ENCODE assay signal across 8 cellular contexts in genomic region chr1:154198756-154199562, GRCh38. TPM values are rescaled to one million over a fixed set of nuclear protein-coding genes. Genes with fewer than 3 reads are reported as not detected.
A peak's percentile ranks its signal among the peaks of the same experiment; 100 is the strongest.
DNase-seq lines count a peak whose midpoint lies in the region; ATAC-seq and TF ChIP-seq lines count a peak whose summit lies in the region.

No MANE protein-coding gene starts in this region.

- peak; percentile 61 to 73 for ATAC-seq in activated T-cell treated with anti-CD3 and anti-CD28 coated beads, Interleukin-2, amount 50 U/mL, for 4 hours
- ATAC-seq in psoas muscle = peak in 2 of 4 donors; percentile 43 to 56

- no peaks in the 10 kb centered on the region for H3K27me3 ChIP-seq in psoas muscle (ENCODE audit: insufficient read depth in 3 of 3, low read length in 2 of 3)

- TF ChIP-seq CTCF in C4-2B (conservative IDR thresholded peaks at IDR 0.05) = peak; percentile 78
- TF ChIP-seq CTCF in GM13976 (IDR thresholded peaks at IDR 0.05; ENCODE audit: borderline replicate concordance, control extremely low read depth, extremely low read depth, insufficient read depth, missing control alignments) = peak; percentile 42
- TF ChIP-seq CTCF in psoas muscle (IDR thresholded peaks at IDR 0.05) = peak; percentile 38

- DNase-seq in GM13976 (ENCODE audit: low spot score) (peak; percentile 56), NCI-H345 treated with DMSO at 0.1 percent for 48 hours (lab: John Stamatoyannopoulos, UW; ENCODE audit: unreplicated experiment) (peak; percentile 49), glomerular visceral epithelial cell (ENCODE audit: extremely low spot score) (peak; percentile 68), psoas muscle (no peak), occipital lobe (lab: John Stamatoyannopoulos, UW) (no peak), NCI-H187 treated with DMSO at 0.1 percent for 48 hours (lab: John Stamatoyannopoulos, UW) (no peak)
- peak; percentile 39 for DNase-seq in activated T-cell treated with anti-CD3 and anti-CD28 coated beads, Interleukin-2, amount 50 U/mL, for 4 hours

- peaks cover 3% of the 10 kb centered on the region for H3K27me3 Mint-ChIP-seq in activated T-cell treated with anti-CD3 and anti-CD28 coated beads, Interleukin-2, amount 50 U/mL, for 4 hours (ENCODE audit: low read depth)

- no peaks in the 10 kb centered on the region for H3K36me3 ChIP-seq in psoas muscle (ENCODE audit: insufficient read depth in 1 of 2, low read depth in 1 of 2)

- H3K4me1 ChIP-seq in psoas muscle = peaks cover 6% of the 10 kb centered on the region

- in situ Hi-C loops in GM13976 (cut with MboI; ENCODE audit: low sequenced_read_pairs, unreplicated experiment) = loop anchor here (10.0 kb wide), 1 partner anchor 136 kb away; no protein-coding TSS in a partner anchor

- no peaks in the 10 kb centered on the region for H3K9me3 Mint-ChIP-seq in activated T-cell treated with anti-CD3 and anti-CD28 coated beads, Interleukin-2, amount 50 U/mL, for 4 hours

- H3K4me3 ChIP-seq in psoas muscle = peak overlapping the region; percentile 5

- no peak overlapping the region for H3K4me3 Mint-ChIP-seq in activated T-cell treated with anti-CD3 and anti-CD28 coated beads, Interleukin-2, amount 50 U/mL, for 4 hours

- H3K36me3 Mint-ChIP-seq in activated T-cell treated with anti-CD3 and anti-CD28 coated beads, Interleukin-2, amount 50 U/mL, for 4 hours (ENCODE audit: insufficient read depth) = no peaks in the 10 kb centered on the region

- H3K9me3 ChIP-seq in psoas muscle = no peaks in the 10 kb centered on the region

- intact Hi-C loops in psoas muscle (cut with DNase I) = loop anchor here in 1 of 2 donors (5.0 kb wide), 1 partner anchor 73 kb away; the partner anchor contains the start of gene HAX1

- no peaks in the 10 kb centered on the region for H3K4me1 Mint-ChIP-seq in activated T-cell treated with anti-CD3 and anti-CD28 coated beads, Interleukin-2, amount 50 U/mL, for 4 hours (ENCODE audit: low read depth)

- H3K27ac ChIP-seq in C4-2B = no peak overlapping the region; the same call in 1 of the 2 replicates
- H3K27ac ChIP-seq in psoas muscle = peak overlapping the region; percentile 89

- WGBS in psoas muscle, 3 donors = 10 to 14% (median 12%) methylated on average over 5 of the region's 5 CpGs

RNA-seq across cellular contexts. Expression of gene TPM3, which starts 7.1 kb away (rescaled TPM):
- total RNA-seq in activated T-cell treated with anti-CD3 and anti-CD28 coated beads, Interleukin-2, amount 50 U/mL, for 4 hours = 100 to 1,000 TPM; 788 to 834 (median 808) TPM
- total RNA-seq in psoas muscle = 1,000 to 10,000 TPM; 2,192 to 3,898 (median 3,031) TPM
- 1,000 to 10,000 TPM; 1,778 to 2,728 (median 2,516) TPM for polyA plus RNA-seq in psoas muscle
- 208 TPM for total RNA-seq in occipital lobe

RNA-seq across cellular contexts. Expression of gene CFAP141, which starts 7.2 kb away (rescaled TPM):
- not detected for total RNA-seq in activated T-cell treated with anti-CD3 and anti-CD28 coated beads, Interleukin-2, amount 50 U/mL, for 4 hours
- total RNA-seq in psoas muscle (not detected), occipital lobe (not detected)
- polyA plus RNA-seq in psoas muscle = not detected

RNA-seq across cellular contexts. Expression of gene UBAP2L, which starts 21.8 kb away (rescaled TPM):
- total RNA-seq in activated T-cell treated with anti-CD3 and anti-CD28 coated beads, Interleukin-2, amount 50 U/mL, for 4 hours = 100 to 1,000 TPM; 299 to 328 (median 318) TPM
- total RNA-seq in psoas muscle (100 to 1,000 TPM in 1 of 4 donors, 10 to 100 TPM in 3; 83.9 to 121 (median 87.5) TPM), occipital lobe (43.5 TPM)
- 10 to 100 TPM; 45.8 to 92.0 (median 81.9) TPM for polyA plus RNA-seq in psoas muscle

RNA-seq across cellular contexts. Expression of gene NUP210L, which starts 44.1 kb away (rescaled TPM):
- total RNA-seq in activated T-cell treated with anti-CD3 and anti-CD28 coated beads, Interleukin-2, amount 50 U/mL, for 4 hours = under 1 TPM; 0.05 to 0.08 (median 0.08) TPM
- total RNA-seq in psoas muscle (1 to 10 TPM in 1 of 4 donors, under 1 TPM in 3; 0.05 to 3.0 (median 0.26) TPM), occipital lobe (under 0.01 TPM)
- polyA plus RNA-seq in psoas muscle = under 1 TPM in 1 of 3 donors, not detected in 2; 0.01 TPM

Comparison
In these comparisons a context has a peak if more than half of its experiments do, and no peak if none do; other contexts are left out.
1. DNase-seq: peak in GM13976 (single experiment), NCI-H345 treated with DMSO at 0.1 percent for 48 hours (single experiment), activated T-cell treated with anti-CD3 and anti-CD28 coated beads, Interleukin-2, amount 50 U/mL, for 4 hours (single experiment) and glomerular visceral epithelial cell (single experiment); none in psoas muscle (0 of 2), occipital lobe (single experiment) and NCI-H187 treated with DMSO at 0.1 percent for 48 hours (single experiment).
2. Peak in every context shown above with its lines, with median percentiles within 50 percentile points of each other: CTCF ChIP-seq.